ENCODE assay signal across 7 cellular contexts in the genomic region with DNA sequence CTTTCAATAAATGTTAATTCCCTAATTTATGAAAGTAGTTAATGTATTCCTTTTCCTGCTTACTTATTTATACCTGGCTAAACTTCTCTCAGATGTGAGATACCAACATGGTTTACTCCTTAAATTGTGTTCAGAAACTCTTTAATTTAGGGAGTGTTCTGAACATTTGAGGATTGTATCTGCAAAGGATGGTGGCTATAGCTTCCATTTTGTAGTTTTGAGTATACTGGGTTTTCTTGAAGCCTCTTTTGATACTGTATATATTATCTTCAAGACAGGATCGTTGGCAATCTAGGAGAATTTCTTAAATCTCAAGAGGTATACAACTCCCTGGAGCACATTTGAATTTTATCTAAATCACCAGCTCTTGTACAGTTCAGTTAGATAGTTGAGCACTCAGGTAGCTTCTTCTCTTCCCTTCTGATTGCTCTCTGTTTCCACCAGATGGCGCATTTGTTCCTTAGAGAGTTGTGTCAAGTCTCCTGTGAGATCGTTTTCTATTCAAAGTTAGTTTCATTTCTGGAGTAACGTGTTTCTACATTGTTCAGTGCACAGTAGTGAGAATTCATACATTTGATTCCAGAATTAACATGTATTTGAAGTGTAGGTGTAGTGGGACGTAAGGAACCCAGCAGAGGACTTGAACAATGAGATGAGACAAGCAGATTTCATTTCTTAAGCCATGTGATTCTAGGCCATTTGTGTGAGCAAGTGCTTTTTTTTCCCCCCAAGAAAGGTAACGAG.
DNase-seq lines count a peak whose midpoint lies in the region; ATAC-seq, FAIRE-seq and TF ChIP-seq lines count a peak whose summit lies in the region.
"Not testable (repeated sequence)": the region's sequence is repeated elsewhere in the genome, so short reads cannot be mapped to it uniquely, and the experiment has no call there.

No MANE protein-coding gene starts in this region.

- H3K9ac ChIP-seq in SK-N-SH, result peak overlapping the region; percentile 56; the same call in 1 of the 2 replicates

- in situ Hi-C loops in GM13976 (cut with MboI; ENCODE audit: low sequenced_read_pairs, unreplicated experiment), result not testable (repeated sequence)

- CTCF ChIA-PET in SK-N-SH (lab: Yijun Ruan, JAX), result interaction anchor here (0.7 to 4.4 kb wide), 6 partner anchors 193 to 275 kb away, joined by 3 to 43 read pairs (median 4); a partner anchor contains a TSS

- H3K9me3 ChIP-seq in SK-N-SH, result not testable (repeated sequence)

- H3K4me1 ChIP-seq in SK-N-SH (ENCODE audit: control insufficient read depth in 1 of 2, insufficient read depth in 2 of 2, low read depth in 1 of 2, low read length in 1 of 2), result not testable (repeated sequence)

- TF ChIP-seq EP300 in SK-N-SH (IDR thresholded peaks at IDR 0.05; ENCODE audit: borderline replicate concordance in 1 of 2, low read depth in 1 of 2, low read length in 1 of 2), result not testable (repeated sequence)

- H3K4me2 ChIP-seq in SK-N-SH, result peak overlapping the region; percentile 79; the same call in 1 of the 2 replicates

- peak; percentile 82 for ATAC-seq in HG02678 (IDR thresholded peaks at IDR 0.05; ENCODE audit: unreplicated experiment)
- ATAC-seq in activated naive CD4-positive, alpha-beta T cell treated with anti-CD3 and anti-CD28 coated beads, Interleukin-2, amount 50 U/mL, for 72 hours, result peak; percentile 85 to 90
- peak; percentile 39 for ATAC-seq in omental fat pad (ENCODE audit: low FRiP score)

- H3K27me3 ChIP-seq in SK-N-SH (ENCODE audit: insufficient read depth), result not testable (repeated sequence)

- not testable (repeated sequence) for H2AFZ ChIP-seq in SK-N-SH (ENCODE audit: low read depth)

- H3K79me2 ChIP-seq in SK-N-SH (ENCODE audit: insufficient read depth), result peaks cover 70% of the 10 kb centered on the region

- not testable (repeated sequence) for H4K20me1 ChIP-seq in SK-N-SH (ENCODE audit: insufficient read depth)

- H3F3A ChIP-seq in SK-N-SH (replicated peaks; ENCODE audit: insufficient read depth), result peaks cover 24% of the 10 kb centered on the region

- peaks cover 8 to 48% of the 10 kb centered on the region in 2 experiments for H3K36me3 ChIP-seq in SK-N-SH (replicated peaks in 1 of 2; ENCODE audit: control insufficient read depth in 1 of 2, insufficient read depth in 2 of 2, low read length in 1 of 2)

- peak; percentile 40 for FAIRE-seq in frontal cortex (lab: Jason Lieb, UNC)

- peak overlapping the region; percentile 21 to 41; a peak in 3 of 4 replicates for H3K4me3 ChIP-seq in SK-N-SH (ENCODE audit: low read depth in 2 of 2, low read length in 1 of 2)

- not testable (repeated sequence) for H3K36me3 Mint-ChIP-seq in activated naive CD4-positive, alpha-beta T cell treated with anti-CD3 and anti-CD28 coated beads, Interleukin-2, amount 50 U/mL, for 72 hours

- 11% methylated on average over 6 of the region's 6 CpGs for WGBS in SK-N-SH (ENCODE audit: low lambda C conversion rate)

- TF ChIP-seq RAD21 in SK-N-SH (IDR thresholded peaks at IDR 0.05; ENCODE audit: low read length), result peak; percentile 52

- DNase-seq in GM13976 (ENCODE audit: low spot score) (peak; percentile 3), NCI-H1105 (lab: John Stamatoyannopoulos, UW) (peak; percentile 46), frontal cortex (ENCODE audit: low spot score in 2 of 2) (peak in 1 of 2 donors; percentile 7)
- DNase-seq in SK-N-SH; omental fat pad (ENCODE audit: low spot score): not testable (repeated sequence)
- DNase-seq in activated naive CD4-positive, alpha-beta T cell treated with anti-CD3 and anti-CD28 coated beads, Interleukin-2, amount 50 U/mL, for 72 hours (ENCODE audit: low spot score in 2 of 2), result peak in 1 of 2 donors; percentile 48

- POLR2A ChIA-PET in SK-N-SH (lab: Yijun Ruan, JAX), result not testable (repeated sequence)

- not testable (repeated sequence) for TF ChIP-seq CTCF in GM13976 (IDR thresholded peaks at IDR 0.05; ENCODE audit: borderline replicate concordance, control extremely low read depth, extremely low read depth, insufficient read depth, missing control alignments); omental fat pad (IDR thresholded peaks at IDR 0.05)
- TF ChIP-seq CTCF in SK-N-SH (IDR thresholded peaks at IDR 0.05), result peak; percentile 83

- not testable (repeated sequence) for H3K9me2 ChIP-seq in SK-N-SH

- H3K9me3 Mint-ChIP-seq in activated naive CD4-positive, alpha-beta T cell treated with anti-CD3 and anti-CD28 coated beads, Interleukin-2, amount 50 U/mL, for 72 hours, result not testable (repeated sequence)

- not testable (repeated sequence) for H3K27ac ChIP-seq in SK-N-SH (ENCODE audit: low read depth in 2 of 2, low read length in 1 of 2)

- H3K27ac Mint-ChIP-seq in activated naive CD4-positive, alpha-beta T cell treated with anti-CD3 and anti-CD28 coated beads, Interleukin-2, amount 50 U/mL, for 72 hours, result peak overlapping the region; percentile 7 to 86

TF ChIP-seq in SK-N-SH, 30 proteins besides CTCF, POLR2A, EP300 and RAD21:
- TF ChIP-seq SMC3 (IDR thresholded peaks at IDR 0.05; ENCODE audit: low read depth, low read length), result peak; percentile 23; the same call in 1 of the 2 replicates
TF ChIP-seq in SK-N-SH: peak in this region for 1; not testable (repeated sequence) for 29.
